ENCODE assay signal across 8 cellular contexts in genomic region chr4:98626350-98626749, GRCh38. TPM values are rescaled to one million over a fixed set of nuclear protein-coding genes. Genes with fewer than 3 reads are reported as not detected.
DNase-seq lines count a peak whose midpoint lies in the region; ATAC-seq, FAIRE-seq and TF ChIP-seq lines count a peak whose summit lies in the region.

No MANE protein-coding gene starts in this region.

- H3K9me3 ChIP-seq in right cardiac atrium (ENCODE audit: control insufficient read depth, low read length): no peaks in the 10 kb centered on the region

- intact Hi-C loops in right cardiac atrium (cut with DNase I): no loop called here

- peak in 1 of 2 donors; percentile 24 for DNase-seq in activated T-cell treated with anti-CD3 and anti-CD28 coated beads, Interleukin-2, amount 50 U/mL, for 72 hours
- no peak for DNase-seq in activated T-cell treated with anti-CD3 and anti-CD28 coated beads for 4 hours
- peak in 2 of 3 donors; percentile 28 to 68 for DNase-seq in right cardiac atrium
- peak; percentile 85 for DNase-seq in urothelium cell line (ENCODE audit: low spot score)
- DNase-seq in superior temporal gyrus (ENCODE audit: extremely low spot score): no peak
- DNase-seq in NCI-H446 treated with DMSO at 0.1 percent for 48 hours (lab: John Stamatoyannopoulos, UW): no peak

- FAIRE-seq in urothelium cell line (lab: Jason Lieb, UNC): peak; percentile 94

- no peak overlapping the region for H3K4me3 ChIP-seq in right cardiac atrium (ENCODE audit: low read length)

- H3K27ac Mint-ChIP-seq in activated T-cell treated with anti-CD3 and anti-CD28 coated beads, Interleukin-2, amount 50 U/mL, for 72 hours: no peak overlapping the region
- peak overlapping the region; percentile 55 for H3K27ac Mint-ChIP-seq in activated naive CD8-positive, alpha-beta T cell

- 53% methylated on average over 4 of the region's 4 CpGs for WGBS in right cardiac atrium

- no peaks in the 10 kb centered on the region for H3K36me3 Mint-ChIP-seq in activated T-cell treated with anti-CD3 and anti-CD28 coated beads, Interleukin-2, amount 50 U/mL, for 72 hours (ENCODE audit: insufficient read depth in 2 of 2)
- H3K36me3 Mint-ChIP-seq in activated naive CD8-positive, alpha-beta T cell: peaks cover 2% of the 10 kb centered on the region

- no peak overlapping the region for H3K27ac ChIP-seq in right cardiac atrium (ENCODE audit: low read length)

- H3K27me3 ChIP-seq in right cardiac atrium (ENCODE audit: control insufficient read depth, insufficient read depth): no peaks in the 10 kb centered on the region

- peaks cover 70% of the 10 kb centered on the region for H3K4me1 Mint-ChIP-seq in activated T-cell treated with anti-CD3 and anti-CD28 coated beads, Interleukin-2, amount 50 U/mL, for 72 hours (ENCODE audit: low read depth)
- peaks cover 57% of the 10 kb centered on the region for H3K4me1 Mint-ChIP-seq in activated naive CD8-positive, alpha-beta T cell (ENCODE audit: low read depth)

- H3K4me3 Mint-ChIP-seq in activated T-cell treated with anti-CD3 and anti-CD28 coated beads, Interleukin-2, amount 50 U/mL, for 72 hours: peak overlapping the region; percentile 36 to 55
- no peak overlapping the region for H3K4me3 Mint-ChIP-seq in activated naive CD8-positive, alpha-beta T cell

- no peaks in the 10 kb centered on the region for H3K4me1 ChIP-seq in right cardiac atrium (ENCODE audit: control insufficient read depth, insufficient read depth, low read length)

- no peaks in the 10 kb centered on the region for H3K27me3 Mint-ChIP-seq in activated T-cell treated with anti-CD3 and anti-CD28 coated beads, Interleukin-2, amount 50 U/mL, for 72 hours (ENCODE audit: low read depth)
- H3K27me3 Mint-ChIP-seq in activated naive CD8-positive, alpha-beta T cell: no peaks in the 10 kb centered on the region

- peak; percentile 70 to 73 for ATAC-seq in activated T-cell treated with anti-CD3 and anti-CD28 coated beads, Interleukin-2, amount 50 U/mL, for 72 hours (replicated peaks in 1 of 2)
- ATAC-seq in right cardiac atrium (peak; percentile 66 to 93), GM18505 (IDR thresholded peaks at IDR 0.05; ENCODE audit: unreplicated experiment) (no peak)

- H3K9me3 Mint-ChIP-seq in activated T-cell treated with anti-CD3 and anti-CD28 coated beads, Interleukin-2, amount 50 U/mL, for 72 hours: no peaks in the 10 kb centered on the region
- H3K9me3 Mint-ChIP-seq in activated naive CD8-positive, alpha-beta T cell (ENCODE audit: low read depth): no peaks in the 10 kb centered on the region

- TF ChIP-seq POLR2A in GM18505 (IDR thresholded peaks at IDR 0.05; ENCODE audit: borderline replicate concordance, extremely low read depth, insufficient read depth, insufficient read length): no peak

RNA-seq across cellular contexts. Expression of gene TSPAN5, which starts 32.1 kb away (rescaled TPM):
- 10 to 100 TPM; 19.6 to 22.9 TPM for total RNA-seq in activated T-cell treated with anti-CD3 and anti-CD28 coated beads, Interleukin-2, amount 50 U/mL, for 72 hours
- 1 to 10 TPM; 1.5 to 2.5 (median 2.1) TPM for total RNA-seq in right cardiac atrium
- polyA plus RNA-seq in right cardiac atrium: 1.2 TPM

Comparison
In these comparisons a context has a peak if more than half of its experiments do, and no peak if none do; other contexts are left out.
1. DNase-seq: peak in right cardiac atrium (2 of 3) and urothelium cell line (single experiment); none in activated T-cell treated with anti-CD3 and anti-CD28 coated beads for 4 hours (single experiment), superior temporal gyrus (single experiment) and NCI-H446 treated with DMSO at 0.1 percent for 48 hours (single experiment).
2. RNA of gene TSPAN5, which starts 32.1 kb away (total RNA-seq): 19.6 to 22.9 TPM in activated T-cell treated with anti-CD3 and anti-CD28 coated beads, Interleukin-2, amount 50 U/mL, for 72 hours; 1.5 to 2.5 TPM in right cardiac atrium; every median in the first group is over 4 times any median in the second.